Comparison of ENCODE assay signal across 8 cellular contexts in genomic region chr17:42744806-42745617, GRCh38. TPM values are rescaled to one million over a fixed set of nuclear protein-coding genes. Genes with fewer than 3 reads are reported as not detected.
A peak's percentile ranks its signal among the peaks of the same experiment; 100 is the strongest.
DNase-seq lines count a peak whose midpoint lies in the region; TF ChIP-seq lines count a peak whose summit lies in the region.

TSS of gene EZH1 (minus strand) at chr17:42745040. CDS start at chr17:42728941, 16,099 bp downstream.

- peaks cover 18% of the 10 kb centered on the region for H3K27me3 Mint-ChIP-seq in nephron progenitor cell (ENCODE audit: low read depth, poor library complexity)
- peaks cover 9% of the 10 kb centered on the region for H3K27me3 Mint-ChIP-seq in stimulated activated naive CD8-positive, alpha-beta T cell treated with anti-CD3 and anti-CD28 coated beads, Interleukin-15, Interleukin-2, amounts not matched to agents 100 ng/mL and 50 ng/mL, for 24 hours

- peak within 1 kb of the TSS; percentile 89 for H3K27ac Mint-ChIP-seq in nephron progenitor cell
- H3K27ac Mint-ChIP-seq in stimulated activated naive CD8-positive, alpha-beta T cell treated with anti-CD3 and anti-CD28 coated beads, Interleukin-15, Interleukin-2, amounts not matched to agents 100 ng/mL and 50 ng/mL, for 24 hours: peak within 1 kb of the TSS; percentile 92

- no peak for TF ChIP-seq CTCF in nephron progenitor cell (IDR thresholded peaks at IDR 0.05)

- peaks cover 5% of the 10 kb centered on the region for H3K27me3 ChIP-seq in MG63

- H3K4me3 Mint-ChIP-seq in nephron progenitor cell: peak within 1 kb of the TSS; percentile 90
- H3K4me3 Mint-ChIP-seq in stimulated activated naive CD8-positive, alpha-beta T cell treated with anti-CD3 and anti-CD28 coated beads, Interleukin-15, Interleukin-2, amounts not matched to agents 100 ng/mL and 50 ng/mL, for 24 hours: peak within 1 kb of the TSS; percentile 89

- H3K36me3 Mint-ChIP-seq in nephron progenitor cell (ENCODE audit: low read depth): peaks cover 8% of the 10 kb centered on the region
- H3K36me3 Mint-ChIP-seq in stimulated activated naive CD8-positive, alpha-beta T cell treated with anti-CD3 and anti-CD28 coated beads, Interleukin-15, Interleukin-2, amounts not matched to agents 100 ng/mL and 50 ng/mL, for 24 hours (ENCODE audit: low read depth): no peaks in the 10 kb centered on the region

- H3K9me3 ChIP-seq in MG63: peaks cover 3% of the 10 kb centered on the region; the same call in 1 of the 2 replicates

- peak; percentile 94 for DNase-seq in Daoy (ENCODE audit: low read depth)
- DNase-seq in GOT3 (lab: John Stamatoyannopoulos, UW): peak; percentile 72
- DNase-seq in MG63: peak; percentile 92
- DNase-seq in SIG-M5 (lab: John Stamatoyannopoulos, UW): peak; percentile 60
- peak; percentile 86 for DNase-seq in activated gamma-delta T cell (lab: John Stamatoyannopoulos, UW)
- DNase-seq in fibroblast of the conjunctiva (ENCODE audit: low read depth): peak; percentile 85
- peak; percentile 93 for DNase-seq in nephron progenitor cell

- H3K4me1 Mint-ChIP-seq in nephron progenitor cell: peaks cover 43% of the 10 kb centered on the region
- H3K4me1 Mint-ChIP-seq in stimulated activated naive CD8-positive, alpha-beta T cell treated with anti-CD3 and anti-CD28 coated beads, Interleukin-15, Interleukin-2, amounts not matched to agents 100 ng/mL and 50 ng/mL, for 24 hours (ENCODE audit: low read depth): peaks cover 15% of the 10 kb centered on the region

- peak within 1 kb of the TSS; percentile 69 for H3K4me3 ChIP-seq in MG63

- H3K9me3 Mint-ChIP-seq in nephron progenitor cell: peaks cover 9% of the 10 kb centered on the region
- no peaks in the 10 kb centered on the region for H3K9me3 Mint-ChIP-seq in stimulated activated naive CD8-positive, alpha-beta T cell treated with anti-CD3 and anti-CD28 coated beads, Interleukin-15, Interleukin-2, amounts not matched to agents 100 ng/mL and 50 ng/mL, for 24 hours

- H3K36me3 ChIP-seq in MG63: no peaks in the 10 kb centered on the region

RNA-seq across cellular contexts. Expression of gene EZH1, which starts in this region (rescaled TPM):
- total RNA-seq in Daoy (2014; rRNA removed; shearing (Covaris generic)): 5.1 and 6.8 TPM in 2 replicates
- 8.4 and 20.0 TPM in 2 replicates for total RNA-seq in MG63 (2014; rRNA removed; shearing (Covaris generic); ENCODE audit: low replicate concordance)

Comparison
In these comparisons a context has a peak if more than half of its experiments do, and no peak if none do; other contexts are left out.
1. Peak in every context shown above with its lines: DNase-seq and H3K4me3 ChIP-seq.